In the genomic region with DNA sequence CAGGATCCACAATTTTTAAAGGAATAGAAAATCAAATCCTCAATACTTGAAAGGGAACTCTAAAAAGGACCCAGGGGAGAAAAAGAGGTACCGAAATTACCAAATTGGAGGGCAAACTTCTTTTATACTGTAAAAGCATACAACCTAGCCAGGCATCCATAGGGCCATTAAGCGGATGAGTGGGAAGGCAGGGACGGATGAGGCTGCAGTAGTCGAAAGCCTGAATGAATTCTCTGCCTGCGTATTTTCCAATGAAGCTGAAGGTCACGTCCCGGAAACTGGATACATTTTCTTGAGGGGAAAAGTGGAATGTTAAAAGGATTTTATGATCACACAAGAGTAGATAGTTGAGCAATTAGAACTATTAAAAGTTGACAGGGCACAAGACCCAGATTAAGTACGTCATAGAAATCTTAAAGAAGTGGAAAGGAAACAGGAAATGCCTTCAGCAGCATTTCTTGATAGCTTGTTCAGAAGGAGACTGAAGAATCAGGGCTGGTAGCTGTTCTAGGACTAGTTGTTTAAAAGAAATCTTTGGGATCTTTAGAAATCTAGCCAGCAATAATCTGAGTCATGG, we compare ENCODE assay signal across 1 cellular context.
TF ChIP-seq lines count a peak whose summit lies in the region.

No MANE protein-coding gene starts in this region.

TF ChIP-seq in liver, 16 proteins besides CTCF, POLR2A, EP300 and RAD21 (continued from another document):
- no peak for TF ChIP-seq REST (IDR thresholded peaks at IDR 0.05)
- TF ChIP-seq HNF4G (IDR thresholded peaks at IDR 0.05): no peak
- TF ChIP-seq YY1 (IDR thresholded peaks at IDR 0.05): no peak
- TF ChIP-seq, protein P1, sequence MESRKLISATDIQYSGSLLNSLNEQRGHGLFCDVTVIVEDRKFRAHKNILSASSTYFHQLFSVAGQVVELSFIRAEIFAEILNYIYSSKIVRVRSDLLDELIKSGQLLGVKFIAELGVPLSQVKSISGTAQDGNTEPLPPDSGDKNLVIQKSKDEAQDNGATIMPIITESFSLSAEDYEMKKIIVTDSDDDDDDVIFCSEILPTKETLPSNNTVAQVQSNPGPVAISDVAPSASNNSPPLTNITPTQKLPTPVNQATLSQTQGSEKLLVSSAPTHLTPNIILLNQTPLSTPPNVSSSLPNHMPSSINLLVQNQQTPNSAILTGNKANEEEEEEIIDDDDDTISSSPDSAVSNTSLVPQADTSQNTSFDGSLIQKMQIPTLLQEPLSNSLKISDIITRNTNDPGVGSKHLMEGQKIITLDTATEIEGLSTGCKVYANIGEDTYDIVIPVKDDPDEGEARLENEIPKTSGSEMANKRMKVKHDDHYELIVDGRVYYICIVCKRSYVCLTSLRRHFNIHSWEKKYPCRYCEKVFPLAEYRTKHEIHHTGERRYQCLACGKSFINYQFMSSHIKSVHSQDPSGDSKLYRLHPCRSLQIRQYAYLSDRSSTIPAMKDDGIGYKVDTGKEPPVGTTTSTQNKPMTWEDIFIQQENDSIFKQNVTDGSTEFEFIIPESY (IDR thresholded peaks at IDR 0.05): no peak
- no peak for TF ChIP-seq EGR1 (IDR thresholded peaks at IDR 0.05; ENCODE audit: low read depth in 2 of 2)
